ENCODE assay signal across 8 cellular contexts in genomic region chr17:59830007-59830630, GRCh38.
A peak's percentile ranks its signal among the peaks of the same experiment; 100 is the strongest.
DNase-seq lines count a peak whose midpoint lies in the region; ATAC-seq and TF ChIP-seq lines count a peak whose summit lies in the region.

No MANE protein-coding gene starts in this region.

- DNase-seq in heart left ventricle (peak in 1 of 5 donors; percentile 47), cardiac septum (ENCODE audit: low spot score) (no peak), right lobe of liver (peak in 1 of 3 donors; percentile 58), Ammon's horn (ENCODE audit: low spot score) (no peak), hepatic stellate cell (ENCODE audit: low spot score) (no peak)

- no peaks in the 10 kb centered on the region for H3K9me3 ChIP-seq in heart left ventricle
- no peaks in the 10 kb centered on the region for H3K9me3 ChIP-seq in right lobe of liver

- H3K4me3 Mint-ChIP-seq in activated naive CD8-positive, alpha-beta T cell: peak overlapping the region; percentile 85

- TF ChIP-seq POLR2A in heart left ventricle (IDR thresholded peaks at IDR 0.05) (no peak), right lobe of liver (IDR thresholded peaks at IDR 0.05) (no peak)

- 72 to 86% (median 83%) methylated on average over 3 of the region's 3 CpGs for WGBS in heart left ventricle, 4 donors
- WGBS in right lobe of liver (ENCODE audit: insufficient coverage, low coverage, low lambda C conversion rate, missing lambda C conversion rate): 60% methylated on average over 2 of the region's 3 CpGs
- 68% methylated on average over 3 of the region's 3 CpGs for WGBS in urinary bladder

- H3K4me1 ChIP-seq in heart left ventricle (peaks cover 5 to 81% (median 15%) of the 10 kb centered on the region in 12 donors), right lobe of liver (peaks cover 0 to 22% (median 2%) of the 10 kb centered on the region in 4 donors), urinary bladder (ENCODE audit: insufficient read depth) (peaks cover 4% of the 10 kb centered on the region)

- no peaks in the 10 kb centered on the region for H3K36me3 ChIP-seq in heart left ventricle
- no peaks in the 10 kb centered on the region for H3K36me3 ChIP-seq in right lobe of liver
- no peaks in the 10 kb centered on the region for H3K36me3 ChIP-seq in urinary bladder (ENCODE audit: insufficient read depth)

- peak overlapping the region in 1 of 12 donors; percentile 38 for H3K4me3 ChIP-seq in heart left ventricle
- H3K4me3 ChIP-seq in right lobe of liver: no peak overlapping the region
- H3K4me3 ChIP-seq in urinary bladder (ENCODE audit: low read depth, low read length): no peak overlapping the region

- H3K27ac ChIP-seq in heart left ventricle (peak overlapping the region in 10 of 12 donors; percentile 47 to 91 (median 74)), right lobe of liver (peak overlapping the region; percentile 70 to 90 (median 82)), urinary bladder (ENCODE audit: low read depth) (peak overlapping the region; percentile 80)

- H3K27ac Mint-ChIP-seq in activated naive CD8-positive, alpha-beta T cell: peak overlapping the region; percentile 100

- H3K4me1 Mint-ChIP-seq in activated naive CD8-positive, alpha-beta T cell (ENCODE audit: low read depth): peaks cover 77% of the 10 kb centered on the region

- H3K27me3 ChIP-seq in heart left ventricle (no peaks in the 10 kb centered on the region), right lobe of liver (no peaks in the 10 kb centered on the region)

- TF ChIP-seq CTCF in heart left ventricle (IDR thresholded peaks at IDR 0.05): no peak
- TF ChIP-seq CTCF in right lobe of liver (IDR thresholded peaks at IDR 0.05): no peak

- peaks cover 6% of the 10 kb centered on the region for H3K36me3 Mint-ChIP-seq in activated naive CD8-positive, alpha-beta T cell

- ATAC-seq in heart left ventricle (peak in 1 of 4 donors; percentile 38), right lobe of liver (peak in 1 of 4 donors; percentile 40), GM21717 (IDR thresholded peaks at IDR 0.05; ENCODE audit: unreplicated experiment) (no peak)

- intact Hi-C loops in heart left ventricle (cut with DNase I): loop anchor here in 1 of 10 donors (10.0 kb wide), 1 partner anchor 45 kb away; no protein-coding TSS in a partner anchor
- intact Hi-C loops in cardiac septum (cut with DNase I): no loop called here
- intact Hi-C loops in right lobe of liver (cut with DNase I): no loop called here

- no peaks in the 10 kb centered on the region for H3K9me3 Mint-ChIP-seq in activated naive CD8-positive, alpha-beta T cell (ENCODE audit: low read depth)

- H3K27me3 Mint-ChIP-seq in activated naive CD8-positive, alpha-beta T cell: no peaks in the 10 kb centered on the region
